12 cellular contexts compared by ENCODE assay signal in genomic region chr12:116537149-116537904, GRCh38. TPM values are rescaled to one million over a fixed set of nuclear protein-coding genes. Genes with fewer than 3 reads are reported as not detected.
DNase-seq lines count a peak whose midpoint lies in the region; ATAC-seq lines count a peak whose summit lies in the region.
"Had no signal": no experiment of that assay in that cellular context is flagged by ENCODE, and none has a peak within 500 bp of the region (broad histone marks: within the 10 kb centered on the region; RNA-seq: fewer than 3 reads in every experiment).

No MANE protein-coding gene starts in this region.

- ATAC-seq in GM19025 (IDR thresholded peaks at IDR 0.05; ENCODE audit: low read depth, unreplicated experiment) (peak; percentile 41), HG02973 (IDR thresholded peaks at IDR 0.05; ENCODE audit: unreplicated experiment) (peak; percentile 37), HG03159 (IDR thresholded peaks at IDR 0.05; ENCODE audit: unreplicated experiment) (no peak), GM21737 (IDR thresholded peaks at IDR 0.05; ENCODE audit: unreplicated experiment) (no peak)
- ATAC-seq in activated naive CD8-positive, alpha-beta T cell treated with anti-CD3 and anti-CD28 coated beads, Interleukin-2, amount 10 ng/mL, durations not matched to agents 7 days and 5 days (ENCODE audit: low read depth) = no peak

- POLR2A ChIA-PET in activated naive CD8-positive, alpha-beta T cell treated with anti-CD3 and anti-CD28 coated beads, Interleukin-2, amount 10 ng/mL, durations not matched to agents 7 days and 5 days (lab: Charles Lee) = no interaction called here

- no peak overlapping the region for H3K27ac Mint-ChIP-seq in activated naive CD8-positive, alpha-beta T cell treated with anti-CD3 and anti-CD28 coated beads, Interleukin-2, amount 10 ng/mL, durations not matched to agents 7 days and 5 days

- no peaks in the 10 kb centered on the region for H4K20me1 ChIP-seq in BLaER1

- H3K27ac ChIP-seq in BLaER1 (no peak overlapping the region), substantia nigra (ENCODE audit: low read depth, low read length, poor library complexity, severe bottlenecking) (no peak overlapping the region)
- H3K27ac ChIP-seq: SJCRH30 had no signal

- H3K4me1 Mint-ChIP-seq in activated naive CD8-positive, alpha-beta T cell treated with anti-CD3 and anti-CD28 coated beads, Interleukin-2, amount 10 ng/mL, durations not matched to agents 7 days and 5 days = peaks cover 29% of the 10 kb centered on the region

- H3K36me3 Mint-ChIP-seq in activated naive CD8-positive, alpha-beta T cell treated with anti-CD3 and anti-CD28 coated beads, Interleukin-2, amount 10 ng/mL, durations not matched to agents 7 days and 5 days = no peaks in the 10 kb centered on the region
- H3K36me3 Mint-ChIP-seq: activated naive CD4-positive, alpha-beta T cell treated with anti-CD3 and anti-CD28 coated beads, Interleukin-2, amount 50 U/mL, for 72 hours; CD4-positive, CD25-positive, alpha-beta regulatory T cell had no signal

- no peaks in the 10 kb centered on the region for H3K9me3 Mint-ChIP-seq in activated naive CD8-positive, alpha-beta T cell treated with anti-CD3 and anti-CD28 coated beads, Interleukin-2, amount 10 ng/mL, durations not matched to agents 7 days and 5 days

- DNase-seq in activated naive CD8-positive, alpha-beta T cell treated with anti-CD3 and anti-CD28 coated beads, Interleukin-2, amount 10 ng/mL, durations not matched to agents 7 days and 5 days = no peak
- DNase-seq in substantia nigra (lab: John Stamatoyannopoulos, UW) = no peak
- DNase-seq in MG63 = no peak
- DNase-seq: CD4-positive, CD25-positive, alpha-beta regulatory T cell; SJCRH30 had no signal

- H3K4me3 Mint-ChIP-seq in activated naive CD8-positive, alpha-beta T cell treated with anti-CD3 and anti-CD28 coated beads, Interleukin-2, amount 10 ng/mL, durations not matched to agents 7 days and 5 days = peak overlapping the region; percentile 8

- H3K27me3 Mint-ChIP-seq in activated naive CD8-positive, alpha-beta T cell treated with anti-CD3 and anti-CD28 coated beads, Interleukin-2, amount 10 ng/mL, durations not matched to agents 7 days and 5 days = no peaks in the 10 kb centered on the region

- H3K9ac ChIP-seq in BLaER1 = no peak overlapping the region

- H3K9me3 ChIP-seq in BLaER1 = no peaks in the 10 kb centered on the region
- H3K9me3 ChIP-seq in MG63 = no peaks in the 10 kb centered on the region
- H3K9me3 ChIP-seq: SJCRH30 had no signal

- H3K36me3 ChIP-seq in BLaER1 (no peaks in the 10 kb centered on the region), MG63 (no peaks in the 10 kb centered on the region)
- H3K36me3 ChIP-seq: SJCRH30 had no signal

- H3K4me3 ChIP-seq in BLaER1 = no peak overlapping the region
- no peak overlapping the region for H3K4me3 ChIP-seq in MG63
- H3K4me3 ChIP-seq: lung, SJCRH30 had no signal

- H3K4me2 ChIP-seq in BLaER1 = peak overlapping the region; percentile 32

- peaks cover 50% of the 10 kb centered on the region for H3K4me1 ChIP-seq in BLaER1

- H3K27me3 ChIP-seq in BLaER1 = no peaks in the 10 kb centered on the region
- H3K27me3 ChIP-seq in MG63 = no peaks in the 10 kb centered on the region

RNA-seq across cellular contexts. Expression of gene MAP1LC3B2, which starts 21.9 kb away (rescaled TPM):
- under 1 TPM; 0.85 to 0.89 TPM for total RNA-seq in activated naive CD8-positive, alpha-beta T cell treated with anti-CD3 and anti-CD28 coated beads, Interleukin-2, amount 10 ng/mL, durations not matched to agents 7 days and 5 days
- 0.26 TPM in 1 of 2 replicates, not detected in the other for total RNA-seq in MG63 (2014; rRNA removed; shearing (Covaris generic); ENCODE audit: low replicate concordance)
- total RNA-seq: SJCRH30 had no signal

Comparison
In these comparisons a context has a peak if more than half of its experiments do, and no peak if none do; other contexts are left out.
1. ATAC-seq: peak in GM19025 (single experiment) and HG02973 (single experiment); none in activated naive CD8-positive, alpha-beta T cell treated with anti-CD3 and anti-CD28 coated beads, Interleukin-2, amount 10 ng/mL, durations not matched to agents 7 days and 5 days (single experiment), HG03159 (single experiment) and GM21737 (single experiment).